In genomic region chr9:35812025-35812602, GRCh38 we compare ENCODE assay signal across 1 cellular context.
TF ChIP-seq lines count a peak whose summit lies in the region.

A gene with protein sequence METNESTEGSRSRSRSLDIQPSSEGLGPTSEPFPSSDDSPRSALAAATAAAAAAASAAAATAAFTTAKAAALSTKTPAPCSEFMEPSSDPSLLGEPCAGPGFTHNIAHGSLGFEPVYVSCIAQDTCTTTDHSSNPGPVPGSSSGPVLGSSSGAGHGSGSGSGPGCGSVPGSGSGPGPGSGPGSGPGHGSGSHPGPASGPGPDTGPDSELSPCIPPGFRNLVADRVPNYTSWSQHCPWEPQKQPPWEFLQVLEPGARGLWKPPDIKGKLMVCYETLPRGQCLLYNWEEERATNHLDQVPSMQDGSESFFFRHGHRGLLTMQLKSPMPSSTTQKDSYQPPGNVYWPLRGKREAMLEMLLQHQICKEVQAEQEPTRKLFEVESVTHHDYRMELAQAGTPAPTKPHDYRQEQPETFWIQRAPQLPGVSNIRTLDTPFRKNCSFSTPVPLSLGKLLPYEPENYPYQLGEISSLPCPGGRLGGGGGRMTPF (minus strand): TSS chr9:35812262. CDS start chr9:35812147, 115 bp downstream.

TF ChIP-seq in HepG2, 621 proteins besides CTCF, POLR2A, EP300 and RAD21 (continued from another document and continues in another):
- TF ChIP-seq ZNF260 (CRISPR knock-in tag; IDR thresholded peaks at IDR 0.05; ENCODE audit: borderline replicate concordance, low read depth) (no peak), ZIK1 (CRISPR knock-in tag; IDR thresholded peaks at IDR 0.05; ENCODE audit: borderline replicate concordance, low read depth) (no peak), TMF1 (CRISPR knock-in tag; IDR thresholded peaks at IDR 0.05; ENCODE audit: low read depth) (no peak), AGO1 (IDR thresholded peaks at IDR 0.05; ENCODE audit: low read depth, low read length, poor library complexity, severe bottlenecking) (no peak), HMG20B (CRISPR knock-in tag; conservative IDR thresholded peaks at IDR 0.05) (0 out of 2 replicates have a peak, but pooled peaks have one; percentile 36), ZNF703 (CRISPR knock-in tag; IDR thresholded peaks at IDR 0.05; ENCODE audit: borderline replicate concordance) (no peak), TOE1 (CRISPR knock-in tag; IDR thresholded peaks at IDR 0.05) (no peak), NCOA1 (CRISPR knock-in tag; IDR thresholded peaks at IDR 0.05) (no peak), ZNF430 (CRISPR knock-in tag; IDR thresholded peaks at IDR 0.05) (peak; percentile 47; the same call in 1 of the 2 replicates), KAT2B (IDR thresholded peaks at IDR 0.05; ENCODE audit: borderline replicate concordance, low read depth, low read length) (no peak), ZBTB7B (CRISPR knock-in tag; IDR thresholded peaks at IDR 0.05) (0 out of 2 replicates have a peak, but pooled peaks have one; percentile 40), PRPF4 (IDR thresholded peaks at IDR 0.05; ENCODE audit: low read depth, low read length, poor library complexity, severe bottlenecking) (no peak), HMG20A (CRISPR knock-in tag; IDR thresholded peaks at IDR 0.05; ENCODE audit: borderline replicate concordance) (no peak), PITX1 (CRISPR knock-in tag; IDR thresholded peaks at IDR 0.05) (peak; percentile 86), HNF1B (CRISPR knock-in tag; IDR thresholded peaks at IDR 0.05) (peak; percentile 53; the same call in 1 of the 2 replicates), ZFY (CRISPR knock-in tag; IDR thresholded peaks at IDR 0.05) (0 out of 2 replicates have a peak, but pooled peaks have one; percentile 7), TBL1XR1 (IDR thresholded peaks at IDR 0.05; ENCODE audit: borderline replicate concordance, low read length, partially characterized antibody) (no peak), ZBTB3 (CRISPR knock-in tag; IDR thresholded peaks at IDR 0.05; ENCODE audit: borderline replicate concordance, low read depth) (no peak), JDP2 (CRISPR knock-in tag; IDR thresholded peaks at IDR 0.05; ENCODE audit: borderline replicate concordance) (no peak), YEATS4 (CRISPR knock-in tag; IDR thresholded peaks at IDR 0.05; ENCODE audit: borderline replicate concordance) (no peak), KLF15 (CRISPR knock-in tag; IDR thresholded peaks at IDR 0.05; ENCODE audit: borderline replicate concordance) (no peak), SOX5 (CRISPR knock-in tag; IDR thresholded peaks at IDR 0.05; ENCODE audit: borderline replicate concordance) (0 out of 2 replicates have a peak, but pooled peaks have one; percentile 22), SRF (IDR thresholded peaks at IDR 0.05; ENCODE audit: low read depth, low read length) (peak; percentile 60; the same call in 1 of the 2 replicates), ZNF333 (CRISPR knock-in tag; IDR thresholded peaks at IDR 0.05; ENCODE audit: borderline replicate concordance) (no peak), PLRG1 (conservative IDR thresholded peaks at IDR 0.05) (no peak), STAG1 (CRISPR knock-in tag; IDR thresholded peaks at IDR 0.05) (no peak), HNF4G (IDR thresholded peaks at IDR 0.05; ENCODE audit: borderline replicate concordance, low read depth, low read length) (no peak), HNF4G (CRISPR knock-in tag; IDR thresholded peaks at IDR 0.05; ENCODE audit: borderline replicate concordance, low read depth) (no peak), FOXO4 (CRISPR knock-in tag; conservative IDR thresholded peaks at IDR 0.05) (no peak), PAX8 (CRISPR knock-in tag; IDR thresholded peaks at IDR 0.05; ENCODE audit: borderline replicate concordance) (no peak), ZNF792 (CRISPR knock-in tag; IDR thresholded peaks at IDR 0.05) (peak; percentile 43; the same call in 1 of the 2 replicates), NFE2L2 (IDR thresholded peaks at IDR 0.05; ENCODE audit: low read length) (no peak), ATF2 (CRISPR knock-in tag; IDR thresholded peaks at IDR 0.05) (peak; percentile 75; the same call in 1 of the 2 replicates), CREBL2 (CRISPR knock-in tag; IDR thresholded peaks at IDR 0.05; ENCODE audit: borderline replicate concordance) (no peak), ZBTB14 (CRISPR knock-in tag; IDR thresholded peaks at IDR 0.05) (no peak)
- TF ChIP-seq, protein P1, sequence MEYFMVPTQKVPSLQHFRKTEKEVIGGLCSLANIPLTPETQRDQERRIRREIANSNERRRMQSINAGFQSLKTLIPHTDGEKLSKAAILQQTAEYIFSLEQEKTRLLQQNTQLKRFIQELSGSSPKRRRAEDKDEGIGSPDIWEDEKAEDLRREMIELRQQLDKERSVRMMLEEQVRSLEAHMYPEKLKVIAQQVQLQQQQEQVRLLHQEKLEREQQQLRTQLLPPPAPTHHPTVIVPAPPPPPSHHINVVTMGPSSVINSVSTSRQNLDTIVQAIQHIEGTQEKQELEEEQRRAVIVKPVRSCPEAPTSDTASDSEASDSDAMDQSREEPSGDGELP (IDR thresholded peaks at IDR 0.05; ENCODE audit: borderline replicate concordance, low read depth) = peak; percentile 59; the same call in 1 of the 2 replicates
- TF ChIP-seq, protein P2, sequence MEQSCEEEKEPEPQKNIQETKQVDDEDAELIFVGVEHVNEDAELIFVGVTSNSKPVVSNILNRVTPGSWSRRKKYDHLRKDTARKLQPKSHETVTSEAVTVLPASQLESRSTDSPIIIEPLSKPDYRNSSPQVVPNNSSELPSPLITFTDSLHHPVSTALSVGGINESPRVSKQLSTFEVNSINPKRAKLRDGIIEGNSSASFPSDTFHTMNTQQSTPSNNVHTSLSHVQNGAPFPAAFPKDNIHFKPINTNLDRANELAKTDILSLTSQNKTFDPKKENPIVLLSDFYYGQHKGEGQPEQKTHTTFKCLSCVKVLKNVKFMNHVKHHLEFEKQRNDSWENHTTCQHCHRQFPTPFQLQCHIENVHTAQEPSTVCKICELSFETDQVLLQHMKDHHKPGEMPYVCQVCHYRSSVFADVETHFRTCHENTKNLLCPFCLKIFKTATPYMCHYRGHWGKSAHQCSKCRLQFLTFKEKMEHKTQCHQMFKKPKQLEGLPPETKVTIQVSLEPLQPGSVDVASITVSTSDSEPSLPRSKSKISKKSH (CRISPR knock-in tag; IDR thresholded peaks at IDR 0.05; ENCODE audit: borderline replicate concordance) = peak; percentile 74; the same call in 1 of the 2 replicates
- TF ChIP-seq, protein P3, sequence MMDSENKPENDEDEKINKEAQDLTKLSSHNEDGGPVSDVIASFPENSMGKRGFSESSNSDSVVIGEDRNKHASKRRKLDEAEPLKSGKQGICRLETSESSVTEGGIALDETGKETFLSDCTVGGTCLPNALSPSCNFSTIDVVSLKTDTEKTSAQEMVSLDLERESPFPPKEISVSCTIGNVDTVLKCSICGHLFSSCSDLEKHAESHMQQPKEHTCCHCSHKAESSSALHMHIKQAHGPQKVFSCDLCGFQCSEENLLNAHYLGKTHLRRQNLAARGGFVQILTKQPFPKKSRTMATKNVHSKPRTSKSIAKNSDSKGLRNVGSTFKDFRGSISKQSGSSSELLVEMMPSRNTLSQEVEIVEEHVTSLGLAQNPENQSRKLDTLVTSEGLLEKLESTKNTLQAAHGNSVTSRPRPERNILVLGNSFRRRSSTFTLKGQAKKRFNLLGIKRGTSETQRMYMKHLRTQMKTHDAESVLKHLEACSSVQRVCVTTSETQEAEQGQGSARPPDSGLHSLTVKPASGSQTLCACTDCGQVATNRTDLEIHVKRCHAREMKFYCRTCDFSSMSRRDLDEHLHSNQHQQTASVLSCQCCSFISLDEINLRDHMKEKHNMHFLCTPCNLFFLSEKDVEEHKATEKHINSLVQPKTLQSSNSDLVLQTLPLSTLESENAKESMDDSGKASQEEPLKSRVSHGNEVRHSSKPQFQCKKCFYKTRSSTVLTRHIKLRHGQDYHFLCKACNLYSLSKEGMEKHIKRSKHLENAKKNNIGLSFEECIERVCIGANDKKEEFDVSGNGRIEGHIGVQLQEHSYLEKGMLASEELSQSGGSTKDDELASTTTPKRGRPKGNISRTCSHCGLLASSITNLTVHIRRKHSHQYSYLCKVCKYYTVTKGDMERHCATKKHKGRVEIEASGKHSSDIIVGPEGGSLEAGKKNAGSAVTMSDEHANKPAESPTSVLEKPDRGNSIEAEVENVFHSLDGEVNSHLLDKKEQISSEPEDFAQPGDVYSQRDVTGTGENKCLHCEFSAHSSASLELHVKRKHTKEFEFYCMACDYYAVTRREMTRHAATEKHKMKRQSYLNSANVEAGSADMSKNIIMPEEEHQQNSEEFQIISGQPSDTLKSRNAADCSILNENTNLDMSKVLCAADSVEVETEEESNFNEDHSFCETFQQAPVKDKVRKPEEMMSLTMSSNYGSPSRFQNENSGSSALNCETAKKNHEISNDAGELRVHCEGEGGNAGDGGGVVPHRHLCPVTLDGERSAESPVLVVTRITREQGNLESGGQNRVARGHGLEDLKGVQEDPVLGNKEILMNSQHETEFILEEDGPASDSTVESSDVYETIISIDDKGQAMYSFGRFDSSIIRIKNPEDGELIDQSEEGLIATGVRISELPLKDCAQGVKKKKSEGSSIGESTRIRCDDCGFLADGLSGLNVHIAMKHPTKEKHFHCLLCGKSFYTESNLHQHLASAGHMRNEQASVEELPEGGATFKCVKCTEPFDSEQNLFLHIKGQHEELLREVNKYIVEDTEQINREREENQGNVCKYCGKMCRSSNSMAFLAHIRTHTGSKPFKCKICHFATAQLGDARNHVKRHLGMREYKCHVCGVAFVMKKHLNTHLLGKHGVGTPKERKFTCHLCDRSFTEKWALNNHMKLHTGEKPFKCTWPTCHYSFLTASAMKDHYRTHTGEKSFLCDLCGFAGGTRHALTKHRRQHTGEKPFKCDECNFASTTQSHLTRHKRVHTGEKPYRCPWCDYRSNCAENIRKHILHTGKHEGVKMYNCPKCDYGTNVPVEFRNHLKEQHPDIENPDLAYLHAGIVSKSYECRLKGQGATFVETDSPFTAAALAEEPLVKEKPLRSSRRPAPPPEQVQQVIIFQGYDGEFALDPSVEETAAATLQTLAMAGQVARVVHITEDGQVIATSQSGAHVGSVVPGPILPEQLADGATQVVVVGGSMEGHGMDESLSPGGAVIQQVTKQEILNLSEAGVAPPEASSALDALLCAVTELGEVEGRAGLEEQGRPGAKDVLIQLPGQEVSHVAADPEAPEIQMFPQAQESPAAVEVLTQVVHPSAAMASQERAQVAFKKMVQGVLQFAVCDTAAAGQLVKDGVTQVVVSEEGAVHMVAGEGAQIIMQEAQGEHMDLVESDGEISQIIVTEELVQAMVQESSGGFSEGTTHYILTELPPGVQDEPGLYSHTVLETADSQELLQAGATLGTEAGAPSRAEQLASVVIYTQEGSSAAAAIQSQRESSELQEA (CRISPR knock-in tag; IDR thresholded peaks at IDR 0.05; ENCODE audit: not compliant biosample characterization) = no peak
- TF ChIP-seq, protein P4, sequence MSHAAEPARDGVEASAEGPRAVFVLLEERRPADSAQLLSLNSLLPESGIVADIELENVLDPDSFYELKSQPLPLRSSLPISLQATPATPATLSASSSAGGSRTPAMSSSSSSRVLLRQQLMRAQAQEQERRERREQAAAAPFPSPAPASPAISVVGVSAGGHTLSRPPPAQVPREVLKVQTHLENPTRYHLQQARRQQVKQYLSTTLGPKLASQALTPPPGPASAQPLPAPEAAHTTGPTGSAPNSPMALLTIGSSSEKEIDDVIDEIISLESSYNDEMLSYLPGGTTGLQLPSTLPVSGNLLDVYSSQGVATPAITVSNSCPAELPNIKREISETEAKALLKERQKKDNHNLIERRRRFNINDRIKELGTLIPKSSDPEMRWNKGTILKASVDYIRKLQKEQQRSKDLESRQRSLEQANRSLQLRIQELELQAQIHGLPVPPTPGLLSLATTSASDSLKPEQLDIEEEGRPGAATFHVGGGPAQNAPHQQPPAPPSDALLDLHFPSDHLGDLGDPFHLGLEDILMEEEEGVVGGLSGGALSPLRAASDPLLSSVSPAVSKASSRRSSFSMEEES (CRISPR knock-in tag; IDR thresholded peaks at IDR 0.05) = 0 out of 2 replicates have a peak, but pooled peaks have one; percentile 23
